In the genomic region with DNA sequence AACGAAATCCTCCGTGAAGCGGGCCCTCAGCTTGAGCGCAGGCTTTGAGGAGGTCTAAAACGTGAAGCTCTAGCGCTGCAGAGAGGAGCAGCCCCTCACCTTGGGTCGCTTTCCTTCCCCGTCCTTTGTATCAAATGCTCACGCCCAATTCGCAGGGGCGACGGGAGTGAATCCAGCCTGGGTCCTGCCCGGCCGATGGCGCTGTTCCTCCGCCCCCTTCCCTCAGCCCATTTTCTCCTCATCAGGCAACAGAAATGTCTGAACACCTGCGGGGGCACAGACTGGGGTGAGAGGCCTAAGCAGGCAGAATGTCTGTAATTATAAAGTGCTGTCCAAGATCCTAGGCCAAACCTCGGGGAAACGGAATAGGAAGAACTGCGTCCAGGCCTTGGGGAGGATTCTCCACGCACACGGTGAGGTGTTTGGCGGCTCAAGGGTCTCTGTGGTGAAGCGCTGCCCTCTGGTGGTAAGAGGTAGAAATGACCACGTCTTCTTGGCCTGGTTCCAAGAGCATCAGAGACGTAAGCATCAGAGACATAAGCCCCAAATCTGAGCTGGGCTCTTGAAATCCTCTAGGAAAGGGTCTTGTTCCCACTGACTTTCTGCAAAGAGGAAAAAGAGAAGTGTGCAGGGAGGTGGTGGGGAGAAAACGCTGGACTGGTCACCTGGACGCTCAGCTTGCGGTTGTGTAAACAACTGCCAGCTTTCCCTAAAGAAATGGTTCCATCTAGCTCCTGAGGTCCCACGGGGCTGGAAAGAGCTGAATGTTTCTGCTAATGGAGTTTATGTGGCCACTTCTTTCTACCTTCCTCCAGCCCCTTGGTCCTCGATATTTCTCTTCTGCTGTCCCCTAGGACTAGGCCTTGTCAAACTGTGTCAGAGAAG, we compare ENCODE assay signal across 1 cellular context.
TF ChIP-seq lines count a peak whose summit lies in the region.

No MANE protein-coding gene starts in this region.

TF ChIP-seq in neural cell, 6 proteins besides CTCF, POLR2A, EP300 and RAD21 (continued from another document):
- TF ChIP-seq, protein P1, sequence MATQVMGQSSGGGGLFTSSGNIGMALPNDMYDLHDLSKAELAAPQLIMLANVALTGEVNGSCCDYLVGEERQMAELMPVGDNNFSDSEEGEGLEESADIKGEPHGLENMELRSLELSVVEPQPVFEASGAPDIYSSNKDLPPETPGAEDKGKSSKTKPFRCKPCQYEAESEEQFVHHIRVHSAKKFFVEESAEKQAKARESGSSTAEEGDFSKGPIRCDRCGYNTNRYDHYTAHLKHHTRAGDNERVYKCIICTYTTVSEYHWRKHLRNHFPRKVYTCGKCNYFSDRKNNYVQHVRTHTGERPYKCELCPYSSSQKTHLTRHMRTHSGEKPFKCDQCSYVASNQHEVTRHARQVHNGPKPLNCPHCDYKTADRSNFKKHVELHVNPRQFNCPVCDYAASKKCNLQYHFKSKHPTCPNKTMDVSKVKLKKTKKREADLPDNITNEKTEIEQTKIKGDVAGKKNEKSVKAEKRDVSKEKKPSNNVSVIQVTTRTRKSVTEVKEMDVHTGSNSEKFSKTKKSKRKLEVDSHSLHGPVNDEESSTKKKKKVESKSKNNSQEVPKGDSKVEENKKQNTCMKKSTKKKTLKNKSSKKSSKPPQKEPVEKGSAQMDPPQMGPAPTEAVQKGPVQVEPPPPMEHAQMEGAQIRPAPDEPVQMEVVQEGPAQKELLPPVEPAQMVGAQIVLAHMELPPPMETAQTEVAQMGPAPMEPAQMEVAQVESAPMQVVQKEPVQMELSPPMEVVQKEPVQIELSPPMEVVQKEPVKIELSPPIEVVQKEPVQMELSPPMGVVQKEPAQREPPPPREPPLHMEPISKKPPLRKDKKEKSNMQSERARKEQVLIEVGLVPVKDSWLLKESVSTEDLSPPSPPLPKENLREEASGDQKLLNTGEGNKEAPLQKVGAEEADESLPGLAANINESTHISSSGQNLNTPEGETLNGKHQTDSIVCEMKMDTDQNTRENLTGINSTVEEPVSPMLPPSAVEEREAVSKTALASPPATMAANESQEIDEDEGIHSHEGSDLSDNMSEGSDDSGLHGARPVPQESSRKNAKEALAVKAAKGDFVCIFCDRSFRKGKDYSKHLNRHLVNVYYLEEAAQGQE (IDR thresholded peaks at IDR 0.05; ENCODE audit: borderline replicate concordance), result no peak
